8 cellular contexts compared by ENCODE assay signal in the genomic region with DNA sequence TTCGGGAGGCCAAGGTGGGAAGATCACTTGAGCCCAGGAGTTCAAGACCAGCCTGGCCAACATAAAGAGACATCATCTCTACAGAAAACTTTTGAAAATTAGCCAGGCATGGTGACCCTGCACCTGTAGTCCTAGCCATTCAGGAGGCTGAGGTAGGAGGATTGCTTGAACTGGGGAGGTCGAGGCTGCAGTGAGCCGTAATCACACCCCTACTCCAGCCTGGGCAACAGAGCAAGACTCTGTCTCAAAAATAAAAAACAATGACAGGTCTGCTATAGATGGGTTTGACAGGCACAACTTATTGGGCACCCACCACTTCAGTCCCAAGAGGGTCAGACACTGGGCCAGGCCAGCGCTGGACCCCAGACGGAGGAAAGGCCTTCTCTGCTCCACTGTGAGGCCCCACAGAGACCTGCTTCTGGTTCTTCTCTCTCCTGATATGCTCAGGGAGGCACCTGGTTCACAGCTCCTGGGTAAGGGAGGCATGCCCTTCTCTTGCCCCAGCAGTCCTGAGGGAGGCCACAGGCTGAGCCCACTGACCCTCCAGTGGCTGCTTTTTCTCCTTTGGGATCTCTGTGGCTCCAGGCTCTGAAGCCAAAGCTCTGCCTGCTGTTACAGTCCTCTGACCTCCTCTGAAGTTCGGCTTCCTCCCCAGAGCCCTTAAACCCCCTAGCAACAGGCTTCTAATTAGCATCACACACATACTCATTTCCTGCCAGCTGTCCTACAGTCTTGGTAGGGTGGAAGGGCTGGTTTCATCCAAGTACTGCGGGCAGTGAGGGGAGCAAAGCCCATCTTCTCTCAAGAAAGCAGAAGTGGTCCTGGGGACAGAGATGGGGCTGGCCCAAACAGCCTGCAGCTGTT. TPM values are rescaled to one million over a fixed set of nuclear protein-coding genes. Genes with fewer than 3 reads are reported as not detected.
DNase-seq lines count a peak whose midpoint lies in the region; ATAC-seq and TF ChIP-seq lines count a peak whose summit lies in the region.

No MANE protein-coding gene starts in this region.

- TF ChIP-seq POLR2A in Raji (IDR thresholded peaks at IDR 0.05; ENCODE audit: insufficient read depth, low read depth, low read length) (peak; percentile 61), prostate gland (IDR thresholded peaks at IDR 0.05) (no peak)

- H3K4me1 ChIP-seq in prostate gland (replicated peaks): no peaks in the 10 kb centered on the region

- no peaks in the 10 kb centered on the region for H3K27me3 ChIP-seq in prostate gland (replicated peaks; ENCODE audit: insufficient read depth)

- no peaks in the 10 kb centered on the region for H3K9me3 ChIP-seq in prostate gland

- no peak for TF ChIP-seq CTCF in prostate gland (IDR thresholded peaks at IDR 0.05)

- intact Hi-C loops in prostate gland (cut with DNase I): no loop called here

- no peaks in the 10 kb centered on the region for H3K36me3 ChIP-seq in prostate gland

- H3K4me3 ChIP-seq in prostate gland: no peak overlapping the region

- no peak overlapping the region for H3K27ac ChIP-seq in prostate gland

- WGBS in prostate gland: 75% methylated on average over 7 of the region's 7 CpGs

- peak; percentile 95 for ATAC-seq in GM21367 (IDR thresholded peaks at IDR 0.05; ENCODE audit: unreplicated experiment)
- peak; percentile 97 for ATAC-seq in HG03520 (IDR thresholded peaks at IDR 0.05; ENCODE audit: unreplicated experiment)

- DNase-seq in NCI-H345 (lab: John Stamatoyannopoulos, UW) (peak; percentile 18), NCI-H345 treated with DMSO at 0.1 percent for 48 hours (lab: John Stamatoyannopoulos, UW; ENCODE audit: unreplicated experiment) (no peak), foreskin melanocyte (peak; percentile 69), stromal cell of bone marrow (ENCODE audit: low read depth) (peak; percentile 54), prostate gland (ENCODE audit: low spot score) (no peak)

RNA-seq across cellular contexts. Expression of a gene that starts 14.4 kb away (rescaled TPM):
- 100 to 1,000 TPM in 1 of 2 donors, 10 to 100 TPM in 1; 78.4 to 165 TPM for total RNA-seq in prostate gland

RNA-seq across cellular contexts. Expression of a gene that starts 17.6 kb away (rescaled TPM):
- total RNA-seq in prostate gland: 10 to 100 TPM; 13.5 to 25.0 TPM

RNA-seq across cellular contexts. Expression of a gene that starts 28.8 kb away (rescaled TPM):
- 10 to 100 TPM; 53.3 to 96.5 TPM for total RNA-seq in prostate gland

RNA-seq across cellular contexts. Expression of a gene that starts 29.7 kb away (rescaled TPM):
- 10 to 100 TPM in 1 of 2 donors, 1 to 10 TPM in 1; 9.1 to 10.7 TPM for total RNA-seq in prostate gland

RNA-seq across cellular contexts. Expression of a gene that starts 32.9 kb away (rescaled TPM):
- 10 to 100 TPM; 14.1 to 22.6 TPM for total RNA-seq in prostate gland

Comparison
In these comparisons a context has a peak if more than half of its experiments do, and no peak if none do; other contexts are left out.
1. DNase-seq: peak in NCI-H345 (single experiment), foreskin melanocyte (single experiment) and stromal cell of bone marrow (single experiment); none in NCI-H345 treated with DMSO at 0.1 percent for 48 hours (single experiment) and prostate gland (single experiment).